9 cellular contexts compared by ENCODE assay signal in genomic region chrX:45295587-45295986, GRCh38.
DNase-seq lines count a peak whose midpoint lies in the region; TF ChIP-seq lines count a peak whose summit lies in the region.
"Had no signal": no experiment of that assay in that cellular context is flagged by ENCODE, and none has a peak within 500 bp of the region (broad histone marks: within the 10 kb centered on the region; RNA-seq: fewer than 3 reads in every experiment).

No MANE protein-coding gene starts in this region.

- no peak for TF ChIP-seq CTCF in GM10266 (IDR thresholded peaks at IDR 0.05; ENCODE audit: control insufficient read depth, insufficient read depth, low read depth, missing control alignments)

- peak; percentile 1 for DNase-seq in NCI-H2171 treated with DMSO at 0.1 percent for 48 hours (lab: John Stamatoyannopoulos, UW)
- DNase-seq in NCI-H2171 (lab: John Stamatoyannopoulos, UW): no peak
- peak; percentile 58 for DNase-seq in NCI-H226
- DNase-seq in dermis microvascular lymphatic vessel endothelial cell (ENCODE audit: low read depth in 2 of 2): peak; percentile 5 to 63
- DNase-seq in stromal cell of bone marrow (ENCODE audit: low read depth): peak; percentile 3
- DNase-seq in NCI-H2107 (lab: John Stamatoyannopoulos, UW): no peak
- DNase-seq in NCI-H526 treated with DMSO at 0.1 percent for 48 hours (lab: John Stamatoyannopoulos, UW): no peak
- DNase-seq in GM10266 (ENCODE audit: extremely low spot score): no peak
- DNase-seq: SHP77 treated with DMSO at 0.1 percent for 48 hours had no signal

Comparison
In these comparisons a context has a peak if more than half of its experiments do, and no peak if none do; other contexts are left out.
1. DNase-seq: peak in NCI-H2171 treated with DMSO at 0.1 percent for 48 hours (single experiment), NCI-H226 (single experiment), dermis microvascular lymphatic vessel endothelial cell (2 of 2) and stromal cell of bone marrow (single experiment); none in NCI-H2171 (single experiment), NCI-H2107 (single experiment), NCI-H526 treated with DMSO at 0.1 percent for 48 hours (single experiment) and GM10266 (single experiment).